ENCODE assay signal across 23 cellular contexts in the genomic region with DNA sequence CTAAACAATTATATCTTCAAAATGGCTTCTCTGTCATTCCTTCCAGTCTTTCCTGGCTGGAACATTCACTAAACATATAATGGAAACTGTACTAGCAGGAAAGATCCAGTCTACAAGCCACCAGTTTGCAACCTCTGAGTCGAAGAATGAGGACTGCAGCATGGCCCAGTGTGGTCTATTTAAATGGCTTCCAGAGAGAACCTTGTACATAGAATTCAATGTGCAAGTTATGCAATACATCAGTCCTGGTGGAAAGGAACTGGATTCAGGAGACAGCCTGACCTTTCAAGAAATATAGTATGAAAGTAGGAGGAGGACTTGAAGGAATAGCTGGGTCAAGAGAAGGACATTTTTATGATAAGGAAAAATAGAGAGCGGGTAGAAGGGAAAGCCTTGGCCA. TPM values are rescaled to one million over a fixed set of nuclear protein-coding genes. Genes with fewer than 3 reads are reported as not detected.
DNase-seq lines count a peak whose midpoint lies in the region; ATAC-seq, FAIRE-seq and TF ChIP-seq lines count a peak whose summit lies in the region.
"Had no signal": no experiment of that assay in that cellular context is flagged by ENCODE, and none has a peak within 500 bp of the region (broad histone marks: within the 10 kb centered on the region; RNA-seq: fewer than 3 reads in every experiment).

No MANE protein-coding gene starts in this region.

- H2AFZ ChIP-seq in HepG2 (ENCODE audit: low read length) = no peak overlapping the region

- POLR2A ChIA-PET in HepG2 (lab: Yijun Ruan, JAX) = no interaction called here

- TF ChIP-seq CTCF in right atrium auricular region (IDR thresholded peaks at IDR 0.05) = no peak
- no peak for TF ChIP-seq CTCF in HepG2 (CRISPR knock-in tag; IDR thresholded peaks at IDR 0.05)
- TF ChIP-seq CTCF in sigmoid colon (IDR thresholded peaks at IDR 0.05) = no peak

- H3K4me1 ChIP-seq in right atrium auricular region (peaks cover 0 to 12% of the 10 kb centered on the region in 2 donors), HepG2 (ENCODE audit: insufficient read depth, low read length) (peaks cover 42% of the 10 kb centered on the region), sigmoid colon (peaks cover 0 to 72% (median 40%) of the 10 kb centered on the region in 4 donors), aorta (ENCODE audit: control insufficient read depth in 1 of 2, insufficient read depth in 2 of 2, low read length in 2 of 2) (peaks cover 3% of the 10 kb centered on the region in 2 donors)
- H3K4me1 ChIP-seq: Peyer's patch had no signal

- DNase-seq in right atrium auricular region (ENCODE audit: low spot score) (no peak), left cardiac atrium (no peak), HepG2 (ENCODE audit: low spot score) (peak; percentile 19), sigmoid colon (no peak), aorta (no peak), SW480 (ENCODE audit: low spot score) (no peak), dedifferentiated amniotic fluid mesenchymal stem cell (ENCODE audit: extremely low spot score) (no peak), NCI-H69 (lab: John Stamatoyannopoulos, UW) (no peak)
- DNase-seq: CD4-positive, CD25-positive, alpha-beta regulatory T cell; EL; GF-D8; H7; Karpas-422; NCI-H1694; NCI-H2081; NCI-H2171; NCI-H345; NCI-H524; NCI-H82; Peyer's patch had no signal

- no peaks in the 10 kb centered on the region for H4K20me1 ChIP-seq in HepG2 (ENCODE audit: insufficient read depth, low read length)

- FAIRE-seq in HepG2 (lab: Jason Lieb, UNC) = no peak
- FAIRE-seq: HTR-8/SVneo had no signal

- no peak overlapping the region for H3K9ac ChIP-seq in HepG2 (ENCODE audit: insufficient read depth, low read depth, low read length)

- H3K36me3 ChIP-seq in right atrium auricular region = no peaks in the 10 kb centered on the region
- H3K36me3 ChIP-seq in HepG2 (replicated peaks in 1 of 2; ENCODE audit: control insufficient read depth in 1 of 2, insufficient read depth in 2 of 2, low read length in 2 of 2) = no peaks in the 10 kb centered on the region
- no peaks in the 10 kb centered on the region for H3K36me3 ChIP-seq in sigmoid colon
- H3K36me3 ChIP-seq in aorta (ENCODE audit: control insufficient read depth in 1 of 2, insufficient read depth in 2 of 2, low read length in 1 of 2) = no peaks in the 10 kb centered on the region
- H3K36me3 ChIP-seq: Peyer's patch had no signal

- CTCF ChIA-PET in HepG2 (lab: Yijun Ruan, JAX; ENCODE audit: low intra/inter-chr PET ratio, low total read pairs) = no interaction called here

- H3K27me3 ChIP-seq in right atrium auricular region (no peaks in the 10 kb centered on the region), HepG2 (ENCODE audit: control insufficient read depth in 1 of 2, insufficient read depth in 2 of 2, low read length in 2 of 2) (no peaks in the 10 kb centered on the region), sigmoid colon (no peaks in the 10 kb centered on the region), aorta (ENCODE audit: control insufficient read depth in 1 of 2, insufficient read depth in 2 of 2, low read length in 1 of 2) (no peaks in the 10 kb centered on the region)
- H3K27me3 ChIP-seq: Peyer's patch had no signal

- intact Hi-C loops in left cardiac atrium (cut with DNase I) = no loop called here
- intact Hi-C loops in HepG2 (cut with micrococcal nuclease; ENCODE audit: unreplicated experiment) = loop anchor here (5.0 kb wide), 1 partner anchor 38 kb away; no protein-coding TSS in a partner anchor
- intact Hi-C loops in sigmoid colon (cut with DNase I) = loop anchor here (10.0 kb wide), 1 partner anchor 1005 kb away; no protein-coding TSS in a partner anchor
- intact Hi-C loops in aorta (cut with DNase I) = loop anchor here (10.0 kb wide), 2 partner anchors 145 to 365 kb away; no protein-coding TSS in a partner anchor

- H3K27ac ChIP-seq in right atrium auricular region = peak overlapping the region; percentile 14 to 51
- H3K27ac ChIP-seq in HepG2 (ENCODE audit: extremely low read length, insufficient read depth, low read length) = no peak overlapping the region
- H3K27ac ChIP-seq in sigmoid colon = peak overlapping the region; percentile 71 to 87 (median 80)
- no peak overlapping the region for H3K27ac ChIP-seq in aorta (ENCODE audit: low read depth in 1 of 2, low read length in 2 of 2)
- H3K27ac ChIP-seq: A549 had no signal

- H3K4me3 ChIP-seq in right atrium auricular region (no peak overlapping the region), HepG2 (replicated peaks in 1 of 3; ENCODE audit: insufficient read depth in 1 of 3, low read depth in 2 of 3, low read length in 3 of 3) (no peak overlapping the region), sigmoid colon (no peak overlapping the region), aorta (ENCODE audit: low read length in 2 of 2) (no peak overlapping the region)
- H3K4me3 ChIP-seq: A549, Peyer's patch had no signal

- WGBS in HepG2 (ENCODE audit: low lambda C conversion rate) = 97% methylated on average over 2 of the region's 2 CpGs
- WGBS in sigmoid colon, 2 donors = 96% methylated on average over 2 of the region's 2 CpGs
- whole genome bisulfite sequencing in aorta, 2 donors = 95 to 97% methylated on average over 2 of the region's 2 CpGs

- no TSS peak for BruUV-seq in HepG2 (replicated peaks; lab: Mats Ljungman, UMichigan)

- no peaks in the 10 kb centered on the region for H3K9me3 ChIP-seq in right atrium auricular region
- H3K9me3 ChIP-seq in HepG2 (ENCODE audit: low read length) = no peaks in the 10 kb centered on the region
- no peaks in the 10 kb centered on the region for H3K9me3 ChIP-seq in sigmoid colon
- no peaks in the 10 kb centered on the region for H3K9me3 ChIP-seq in aorta (ENCODE audit: control insufficient read depth, low read length)
- H3K9me3 ChIP-seq: A549, Peyer's patch had no signal

- no peaks in the 10 kb centered on the region for H3K79me2 ChIP-seq in HepG2 (ENCODE audit: insufficient read depth, low read length)

- ATAC-seq in left cardiac atrium (no peak), HepG2 (no peak), aorta (ENCODE audit: low FRiP score) (peak; percentile 6)
- ATAC-seq: A549 had no signal

- H3K4me2 ChIP-seq in HepG2 (ENCODE audit: low read depth, low read length) = no peak overlapping the region
- H3K4me2 ChIP-seq: A549 had no signal

- in situ Hi-C loops in HepG2 (cut with HindIII; ENCODE audit: extremely low pct_ligation_motif_present, low pct_unique_long_range_greater_than_20kb) = no loop called here

- no peak for TF ChIP-seq RAD21 in HepG2 (CRISPR knock-in tag; IDR thresholded peaks at IDR 0.05)

- TF ChIP-seq EP300 in HepG2 (IDR thresholded peaks at IDR 0.05; ENCODE audit: low read depth in 2 of 2, low read length in 2 of 2) = no peak
- TF ChIP-seq EP300 in HepG2 (CRISPR knock-in tag; IDR thresholded peaks at IDR 0.05; ENCODE audit: borderline replicate concordance) = no peak
- TF ChIP-seq EP300 in sigmoid colon (IDR thresholded peaks at IDR 0.05) = no peak

- TF ChIP-seq POLR2A in HepG2 (IDR thresholded peaks at IDR 0.05; ENCODE audit: insufficient read depth in 1 of 2, low read depth in 2 of 2, low read length in 2 of 2) = no peak
- no peak for TF ChIP-seq POLR2A in sigmoid colon (IDR thresholded peaks at IDR 0.05)

TF ChIP-seq in HepG2, 621 proteins besides CTCF, POLR2A, EP300 and RAD21 (continues in another document):
- no peak for TF ChIP-seq PPARG (CRISPR knock-in tag; conservative IDR thresholded peaks at IDR 0.05)
- TF ChIP-seq CEBPG (CRISPR knock-in tag; IDR thresholded peaks at IDR 0.05) = peak; percentile 36; the same call in 1 of the 2 replicates
- peak; percentile 74; the same call in 1 of the 2 replicates for TF ChIP-seq ZNF644 (CRISPR knock-in tag; IDR thresholded peaks at IDR 0.05; ENCODE audit: low read depth)
- 0 out of 2 replicates have a peak, but pooled peaks have one; percentile 37 for TF ChIP-seq NCOR1 (IDR thresholded peaks at IDR 0.05; ENCODE audit: borderline replicate concordance, low read length)
- TF ChIP-seq ZMYM4 (CRISPR knock-in tag; IDR thresholded peaks at IDR 0.05) = peak; percentile 52; the same call in 1 of the 2 replicates
- peak; percentile 64 for TF ChIP-seq HNF4A (CRISPR knock-in tag; IDR thresholded peaks at IDR 0.05)

RNA-seq across cellular contexts. Expression of a gene that starts 49.9 kb away (rescaled TPM):
- total RNA-seq in right atrium auricular region (10 to 100 TPM; 10.3 to 18.3 TPM), left cardiac atrium (1 to 10 TPM; 5.1 to 6.1 TPM), HepG2 (2016; rRNA removed; fragmentation: Illumina TruSeq; extraction: Trizol) (14.2 and 15.0 TPM in 2 replicates), sigmoid colon (10 to 100 TPM in 3 of 4 donors, 1 to 10 TPM in 1; 7.2 to 20.3 (median 14.0) TPM), aorta (1 to 10 TPM; 1.2 to 3.5 TPM)
- total RNA-seq in HepG2 (2016; cell fraction: cytosol; rRNA removed; fragmentation: Illumina TruSeq; extraction: Trizol; ENCODE audit: low read depth) = 10.7 and 11.1 TPM in 2 replicates
- total RNA-seq in HepG2 (2016; cell fraction: insoluble cytoplasmic fraction; rRNA removed; fragmentation: Illumina TruSeq; extraction: Trizol) = 13.1 and 15.6 TPM in 2 replicates
- total RNA-seq in HepG2 (2016; cell fraction: membrane; rRNA removed; fragmentation: Illumina TruSeq; extraction: Trizol) = 6.9 and 9.2 TPM in 2 replicates
- total RNA-seq in HepG2 (2016; cell fraction: nucleus; rRNA removed; fragmentation: Illumina TruSeq; extraction: Trizol) = 33.9 and 37.7 TPM in 2 replicates
- polyA plus RNA-seq in HepG2 (2011; rRNA removed) (2.3 and 2.8 TPM in 2 replicates), sigmoid colon (under 1 TPM in 1 of 3 donors, not detected in 2; 0.44 TPM), aorta (under 1 TPM; 0.08 to 0.25 TPM)
- polyA plus RNA-seq in HepG2 (2011; cell fraction: cytosol; rRNA removed) = 1.3 TPM in 2 replicates
- 4.3 and 4.4 TPM in 2 replicates for polyA plus RNA-seq in HepG2 (2011; cell fraction: nucleus; rRNA removed)
- polyA plus RNA-seq in HepG2 (2012) = 3.2 and 3.8 TPM in 2 replicates
- polyA plus RNA-seq in HepG2 (2016; cell fraction: cytosol; fragmentation: Illumina TruSeq; extraction: Trizol; ENCODE audit: low read depth) = 0.54 and 0.58 TPM in 2 replicates
- 4.4 and 4.9 TPM in 2 replicates for polyA plus RNA-seq in HepG2 (2016; cell fraction: insoluble cytoplasmic fraction; fragmentation: Illumina TruSeq; extraction: Trizol; ENCODE audit: low read depth)
- 1.8 and 1.9 TPM in 2 replicates for polyA plus RNA-seq in HepG2 (2016; cell fraction: membrane; fragmentation: Illumina TruSeq; extraction: Trizol; ENCODE audit: low read depth)
- 10.4 and 12.9 TPM in 2 replicates for polyA plus RNA-seq in HepG2 (2016; cell fraction: nucleus; fragmentation: Illumina TruSeq; extraction: Trizol; ENCODE audit: insufficient read depth, low read depth)
- 2.6 and 3.5 TPM in 2 replicates for polyA minus RNA-seq in HepG2 (2011; rRNA and poly(A)+ RNA removed; ENCODE audit: low replicate concordance)
- polyA minus RNA-seq in HepG2 (2011; cell fraction: cytosol; rRNA and poly(A)+ RNA removed) = 1.8 and 3.3 TPM in 2 replicates
- 32.0 and 40.3 TPM in 2 replicates for polyA minus RNA-seq in HepG2 (2011; cell fraction: nucleus; rRNA and poly(A)+ RNA removed)
- polyA plus RNA-seq: IgD-negative memory B cell had no signal

Comparison
In these comparisons a context has a peak if more than half of its experiments do, and no peak if none do; other contexts are left out.
1. H3K27ac ChIP-seq: peak in right atrium auricular region (2 of 2) and sigmoid colon (4 of 4); none in HepG2 (single experiment) and aorta (0 of 2).
2. intact Hi-C loops: an anchor here in HepG2 (5.0 kb wide), sigmoid colon (10.0 kb wide) and aorta (10.0 kb wide); none called in left cardiac atrium.